In the genomic region with DNA sequence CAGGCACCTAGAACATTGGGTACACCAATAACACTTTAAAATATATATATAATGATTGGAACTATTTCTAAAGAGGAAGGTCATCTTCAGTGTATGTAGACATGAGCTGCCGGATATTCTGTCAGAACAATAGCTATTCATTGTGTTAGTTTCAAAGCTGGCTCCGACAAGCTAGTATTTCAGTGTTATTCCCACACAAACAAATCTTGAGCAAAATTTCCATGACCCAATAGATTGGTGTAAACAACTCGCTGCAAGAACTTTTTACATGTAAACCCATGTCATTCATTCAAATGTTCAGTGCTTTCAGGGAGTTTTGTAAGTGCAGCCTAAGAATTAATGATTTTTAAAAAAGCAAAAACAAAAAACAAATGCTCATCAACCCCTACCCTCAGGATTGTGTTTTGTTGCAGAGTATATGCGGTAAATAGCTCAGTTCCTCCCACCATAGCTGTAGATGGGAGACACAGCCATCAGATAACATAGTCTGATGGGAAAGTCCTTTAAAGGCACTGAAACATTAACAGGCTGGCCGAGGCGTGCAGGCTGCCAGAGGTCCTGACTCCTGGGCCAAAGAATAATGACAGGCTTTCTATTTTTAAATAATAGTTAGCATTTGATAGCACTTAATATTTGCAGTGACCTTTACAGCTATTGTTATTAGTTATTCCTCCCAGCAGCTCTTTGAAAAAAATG, we compare ENCODE assay signal across 11 cellular contexts.
DNase-seq lines count a peak whose midpoint lies in the region; ATAC-seq and TF ChIP-seq lines count a peak whose summit lies in the region.
"Had no signal": no experiment of that assay in that cellular context is flagged by ENCODE, and none has a peak within 500 bp of the region (broad histone marks: within the 10 kb centered on the region; RNA-seq: fewer than 3 reads in every experiment).

No MANE protein-coding gene starts in this region.

- no peak for TF ChIP-seq EP300 in sigmoid colon (IDR thresholded peaks at IDR 0.05)

- H3K27ac Mint-ChIP-seq in HFFc6: peak overlapping the region; percentile 71
- H3K27ac Mint-ChIP-seq: natural killer cell had no signal

- ATAC-seq in GM19328 (IDR thresholded peaks at IDR 0.05; ENCODE audit: unreplicated experiment): no peak
- ATAC-seq: natural killer cell had no signal

- peaks cover 0 to 21% (median 18%) of the 10 kb centered on the region in 4 donors for H3K4me1 ChIP-seq in sigmoid colon
- H3K4me1 ChIP-seq: BLaER1 had no signal

- H3K36me3 ChIP-seq in sigmoid colon: no peaks in the 10 kb centered on the region
- H3K36me3 ChIP-seq: BLaER1 had no signal

- H3K4me3 ChIP-seq in sigmoid colon: no peak overlapping the region
- H3K4me3 ChIP-seq: BLaER1 had no signal

- peaks cover 46% of the 10 kb centered on the region for H3K4me1 Mint-ChIP-seq in HFFc6 (ENCODE audit: low read depth)

- intact Hi-C loops in sigmoid colon (cut with DNase I): loop anchor here (5.0 kb wide), 1 partner anchor 326 kb away; no protein-coding TSS in a partner anchor

- no peaks in the 10 kb centered on the region for H3K9me3 ChIP-seq in sigmoid colon
- H3K9me3 ChIP-seq: BLaER1 had no signal

- H3K36me3 Mint-ChIP-seq in HFFc6 (ENCODE audit: low read depth): no peaks in the 10 kb centered on the region; the same call in 1 of the 2 replicates
- H3K36me3 Mint-ChIP-seq: natural killer cell had no signal

- TF ChIP-seq CTCF in HFFc6 (IDR thresholded peaks at IDR 0.05) (no peak), sigmoid colon (IDR thresholded peaks at IDR 0.05) (no peak)

- TF ChIP-seq POLR2A in sigmoid colon (IDR thresholded peaks at IDR 0.05): no peak

- H3K27me3 ChIP-seq in layer of hippocampus (ENCODE audit: control insufficient read depth, insufficient read depth, low read length) (no peaks in the 10 kb centered on the region), sigmoid colon (no peaks in the 10 kb centered on the region)
- H3K27me3 ChIP-seq: BLaER1 had no signal

- H3K27me3 Mint-ChIP-seq in HFFc6 (ENCODE audit: insufficient read depth): no peaks in the 10 kb centered on the region
- H3K27me3 Mint-ChIP-seq: activated CD4-positive, alpha-beta T cell treated with anti-CD3 and anti-CD28 coated beads, Interleukin-2, amount 10 ng/mL, durations not matched to agents 7 days and 5 days had no signal

- 73 to 89% methylated on average over 6 of the region's 6 CpGs for WGBS in sigmoid colon, 2 donors

- H3K27ac ChIP-seq in layer of hippocampus (ENCODE audit: low read depth, low read length): peak overlapping the region; percentile 24
- peak overlapping the region; percentile 63 to 79 (median 67) for H3K27ac ChIP-seq in sigmoid colon
- H3K27ac ChIP-seq: BLaER1 had no signal

- H3K4me3 Mint-ChIP-seq in HFFc6: peak overlapping the region; percentile 49; the same call in 1 of the 2 replicates
- H3K4me3 Mint-ChIP-seq: activated CD4-positive, alpha-beta T cell treated with anti-CD3 and anti-CD28 coated beads, Interleukin-2, amount 10 ng/mL, durations not matched to agents 7 days and 5 days; natural killer cell had no signal

- H3K9me3 Mint-ChIP-seq in HFFc6: no peaks in the 10 kb centered on the region; the same call in 1 of the 2 replicates
- H3K9me3 Mint-ChIP-seq: activated CD4-positive, alpha-beta T cell treated with anti-CD3 and anti-CD28 coated beads, Interleukin-2, amount 10 ng/mL, durations not matched to agents 7 days and 5 days had no signal

- DNase-seq in HFFc6: no peak
- DNase-seq in dermis microvascular lymphatic vessel endothelial cell (ENCODE audit: low read depth in 2 of 2): peak; percentile 92 to 96
- no peak for DNase-seq in sigmoid colon
- no peak for DNase-seq in stimulated activated CD4-positive, alpha-beta T cell treated with anti-CD3 and anti-CD28 coated beads, Interleukin-12 subunit alpha, Interleukin-12 subunit beta, amount 100 ng/mL, for 4 hours
- no peak for DNase-seq in NCI-H2107 (lab: John Stamatoyannopoulos, UW)
- no peak for DNase-seq in SIG-M5 (lab: John Stamatoyannopoulos, UW)
- DNase-seq: natural killer cell had no signal

Comparison
In these comparisons a context has a peak if more than half of its experiments do, and no peak if none do; other contexts are left out.
1. DNase-seq: peak in dermis microvascular lymphatic vessel endothelial cell (2 of 2); none in HFFc6 (single experiment), sigmoid colon (single experiment), stimulated activated CD4-positive, alpha-beta T cell treated with anti-CD3 and anti-CD28 coated beads, Interleukin-12 subunit alpha, Interleukin-12 subunit beta, amount 100 ng/mL, for 4 hours (single experiment), NCI-H2107 (single experiment) and SIG-M5 (single experiment).